In the genomic region with DNA sequence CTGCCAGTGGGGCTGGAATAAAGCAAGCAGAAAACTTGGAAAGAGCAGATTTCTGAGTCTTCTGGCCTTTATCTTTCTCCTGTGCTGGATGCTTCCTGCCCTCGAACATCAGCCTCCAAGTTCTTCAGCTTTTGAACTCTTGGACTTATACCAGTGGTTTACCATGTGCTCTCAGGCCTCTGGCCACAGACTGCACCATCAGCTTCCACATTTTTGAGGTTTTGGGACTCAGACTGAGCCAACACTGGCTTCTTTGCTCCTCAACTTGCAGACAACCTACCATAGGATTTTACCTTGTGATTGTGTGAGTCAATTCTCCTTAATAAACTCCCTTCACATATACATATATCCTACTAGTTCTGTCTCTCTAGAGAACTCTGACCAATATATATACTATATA, we compare ENCODE assay signal across 22 cellular contexts.
DNase-seq lines count a peak whose midpoint lies in the region; ATAC-seq and TF ChIP-seq lines count a peak whose summit lies in the region.
"Had no signal": no experiment of that assay in that cellular context is flagged by ENCODE, and none has a peak within 500 bp of the region (broad histone marks: within the 10 kb centered on the region; RNA-seq: fewer than 3 reads in every experiment).

No MANE protein-coding gene starts in this region.

- TF ChIP-seq CTCF in fibroblast of pulmonary artery (IDR thresholded peaks at IDR 0.05; ENCODE audit: low read length, missing control alignments) = no peak

- DNase-seq in M059J (ENCODE audit: low read depth) (peak; percentile 32), astrocyte of the hippocampus (ENCODE audit: low read depth, low spot score) (peak; percentile 25), fibroblast of pulmonary artery (ENCODE audit: low read depth) (peak; percentile 22), renal cortical epithelial cell (ENCODE audit: low read depth) (peak; percentile 6), NCI-H82 treated with DMSO at 0.1 percent for 48 hours (lab: John Stamatoyannopoulos, UW; ENCODE audit: unreplicated experiment) (no peak)
- DNase-seq in activated T-cell treated with anti-CD3 and anti-CD28 coated beads, Interleukin-2, amount 50 U/mL, for 4 hours = no peak
- DNase-seq: AML-193; CD4-positive, alpha-beta T cell; COR-L47; DMS53; GDM1; H7; Kasumi-1; NCI-H2029 treated with DMSO at 0.1 percent for 48 hours; NCI-H526 treated with DMSO at 0.1 percent for 48 hours; SHP77 had no signal

- H3K4me1 Mint-ChIP-seq in activated T-cell treated with anti-CD3 and anti-CD28 coated beads, Interleukin-2, amount 50 U/mL, for 4 hours (ENCODE audit: low read depth) = no peaks in the 10 kb centered on the region
- no peaks in the 10 kb centered on the region for H3K4me1 Mint-ChIP-seq in activated T-helper 17 cell treated with anti-CD3 and anti-CD28 coated beads, Interleukin-2, amount 50 U/mL, for 72 hours

- H3K36me3 Mint-ChIP-seq in activated T-cell treated with anti-CD3 and anti-CD28 coated beads, Interleukin-2, amount 50 U/mL, for 4 hours (ENCODE audit: insufficient read depth) = no peaks in the 10 kb centered on the region
- H3K36me3 Mint-ChIP-seq in activated T-helper 17 cell treated with anti-CD3 and anti-CD28 coated beads, Interleukin-2, amount 50 U/mL, for 72 hours (ENCODE audit: low read depth) = no peaks in the 10 kb centered on the region

- peaks cover 11% of the 10 kb centered on the region for H3K9me3 Mint-ChIP-seq in activated T-cell treated with anti-CD3 and anti-CD28 coated beads, Interleukin-2, amount 50 U/mL, for 4 hours
- H3K9me3 Mint-ChIP-seq in activated T-helper 17 cell treated with anti-CD3 and anti-CD28 coated beads, Interleukin-2, amount 50 U/mL, for 72 hours = peaks cover 7% of the 10 kb centered on the region

- H3K4me3 Mint-ChIP-seq in activated T-cell treated with anti-CD3 and anti-CD28 coated beads, Interleukin-2, amount 50 U/mL, for 4 hours = no peak overlapping the region
- no peak overlapping the region for H3K4me3 Mint-ChIP-seq in activated T-helper 17 cell treated with anti-CD3 and anti-CD28 coated beads, Interleukin-2, amount 50 U/mL, for 72 hours
- H3K4me3 Mint-ChIP-seq: CD4-positive, alpha-beta T cell had no signal

- H3K27ac Mint-ChIP-seq in activated T-helper 17 cell treated with anti-CD3 and anti-CD28 coated beads, Interleukin-2, amount 50 U/mL, for 72 hours = no peak overlapping the region
- H3K27ac Mint-ChIP-seq: CD4-positive, alpha-beta T cell had no signal

- H3K27me3 Mint-ChIP-seq in activated T-cell treated with anti-CD3 and anti-CD28 coated beads, Interleukin-2, amount 50 U/mL, for 4 hours (ENCODE audit: low read depth) = no peaks in the 10 kb centered on the region
- no peaks in the 10 kb centered on the region for H3K27me3 Mint-ChIP-seq in activated T-helper 17 cell treated with anti-CD3 and anti-CD28 coated beads, Interleukin-2, amount 50 U/mL, for 72 hours
- H3K27me3 Mint-ChIP-seq: CD4-positive, alpha-beta T cell had no signal

- no peak for ATAC-seq in activated T-cell treated with anti-CD3 and anti-CD28 coated beads, Interleukin-2, amount 50 U/mL, for 4 hours
- no peak for ATAC-seq in activated T-helper 17 cell treated with anti-CD3 and anti-CD28 coated beads, Interleukin-2, amount 50 U/mL, for 72 hours (replicated peaks)
- ATAC-seq: A549, K562, Panc1 had no signal

- no peak overlapping the region for H3K4me3 ChIP-seq in fibroblast of pulmonary artery (replicated peaks; ENCODE audit: low read depth, low read length)
- H3K4me3 ChIP-seq: A549; BLaER1 treated with 17β-estradiol and CSF1 and Interleukin-3, amounts not matched to agents 10 nM and 100 nM; GM12878; K562 had no signal

Comparison
In these comparisons a context has a peak if more than half of its experiments do, and no peak if none do; other contexts are left out.
1. DNase-seq: peak in M059J (single experiment), astrocyte of the hippocampus (single experiment), fibroblast of pulmonary artery (single experiment) and renal cortical epithelial cell (single experiment); none in NCI-H82 treated with DMSO at 0.1 percent for 48 hours (single experiment) and activated T-cell treated with anti-CD3 and anti-CD28 coated beads, Interleukin-2, amount 50 U/mL, for 4 hours (single experiment).